In the genomic region with DNA sequence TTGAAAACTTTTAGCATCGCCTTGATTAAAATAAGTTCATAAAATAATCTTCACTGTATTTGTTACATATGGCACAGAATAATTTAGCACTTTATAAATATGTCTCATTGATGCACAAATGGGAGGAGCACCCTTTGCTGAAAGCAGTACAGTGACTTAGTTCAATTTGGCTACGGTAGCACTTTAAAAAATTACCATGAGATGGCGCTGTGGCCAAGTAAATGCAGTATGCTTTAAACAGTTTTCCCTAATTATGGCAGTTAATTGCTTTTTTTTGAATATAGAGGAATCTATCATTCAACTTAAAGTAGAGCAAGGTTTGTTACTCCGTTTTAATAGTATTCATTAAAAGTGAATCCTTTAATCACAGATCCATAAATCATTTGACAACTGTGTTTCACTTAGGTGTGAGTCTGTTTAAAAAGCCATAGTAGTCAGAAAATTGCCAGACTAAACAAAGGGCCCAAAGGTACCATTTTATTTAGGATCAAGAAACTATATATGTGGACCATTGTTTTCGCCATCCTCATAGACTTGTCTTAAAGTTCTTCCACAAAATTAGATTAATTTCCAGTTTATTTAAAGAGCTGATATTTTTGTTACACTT, we compare ENCODE assay signal across 9 cellular contexts. TPM values are rescaled to one million over a fixed set of nuclear protein-coding genes. Genes with fewer than 3 reads are reported as not detected.
DNase-seq lines count a peak whose midpoint lies in the region; ATAC-seq, FAIRE-seq and TF ChIP-seq lines count a peak whose summit lies in the region.
"Had no signal": no experiment of that assay in that cellular context is flagged by ENCODE, and none has a peak within 500 bp of the region (broad histone marks: within the 10 kb centered on the region; RNA-seq: fewer than 3 reads in every experiment).

No MANE protein-coding gene starts in this region.

- no peak overlapping the region for H2AFZ ChIP-seq in H1 (ENCODE audit: low read length)

- no peak overlapping the region for H2BK15ac ChIP-seq in H1 (ENCODE audit: low read length)

- POLR2A ChIA-PET in H1 (lab: Charles Lee; ENCODE audit: partially characterized antibody): no interaction called here

- no peak overlapping the region for H3K4me3 Mint-ChIP-seq in naive B cell

- no peak for ATAC-seq in left ventricle myocardium superior
- ATAC-seq in naive B cell (ENCODE audit: low read depth in 2 of 2): no peak
- no peak for ATAC-seq in HG03025 (IDR thresholded peaks at IDR 0.05; ENCODE audit: low FRiP score, unreplicated experiment)

- no peak overlapping the region for H3K23ac ChIP-seq in H1 (ENCODE audit: insufficient read length)

- DNase-seq in left ventricle myocardium inferior (no peak), left ventricle myocardium superior (no peak), Kasumi-1 (lab: John Stamatoyannopoulos, UW) (peak; percentile 71 to 72), SKM-1 treated with dmso at 0.1 percent for 144 hours (lab: John Stamatoyannopoulos, UW; ENCODE audit: unreplicated experiment) (peak; percentile 47), H1 (ENCODE audit: low read depth in 1 of 2, low spot score in 2 of 2) (peak in 1 of 2 experiments; percentile 67), naive B cell (peak; percentile 24), NCI-H774 (lab: John Stamatoyannopoulos, UW) (no peak)

- H4K8ac ChIP-seq in H1 (ENCODE audit: extremely low read depth, insufficient read depth, low read length): no peak overlapping the region

- H3K4me3 ChIP-seq in left ventricle myocardium inferior (no peak overlapping the region), H1 (ENCODE audit: extremely low read depth in 1 of 4, insufficient read depth in 2 of 4, low read depth in 3 of 4, low read length in 4 of 4) (no peak overlapping the region)

- intact Hi-C loops in left ventricle myocardium inferior (cut with micrococcal nuclease) (no loop called here), left ventricle myocardium superior (cut with micrococcal nuclease) (loop anchor here (5.0 kb wide), 1 partner anchor 941 kb away; no protein-coding TSS in a partner anchor)

- H3K27ac Mint-ChIP-seq in naive B cell: no peak overlapping the region

- H3K4me1 ChIP-seq in left ventricle myocardium inferior (no peaks in the 10 kb centered on the region), H1 (replicated peaks in 1 of 4; ENCODE audit: control insufficient read depth in 3 of 4, insufficient read depth in 4 of 4, low read length in 3 of 4) (no peaks in the 10 kb centered on the region)

- H3K9me3 Mint-ChIP-seq in naive B cell: no peaks in the 10 kb centered on the region

- no peak overlapping the region for H2AK5ac ChIP-seq in H1 (ENCODE audit: low read depth, low read length)

- H2BK120ac ChIP-seq in H1 (replicated peaks; ENCODE audit: low read depth, low read length): no peak overlapping the region

- no peak overlapping the region for H3K4me2 ChIP-seq in H1 (ENCODE audit: insufficient read depth in 1 of 2, low read depth in 2 of 2, low read length in 2 of 2)

- no peak for TF ChIP-seq EP300 in H1 (IDR thresholded peaks at IDR 0.05; ENCODE audit: borderline replicate concordance in 1 of 2, low read depth in 2 of 2, low read length in 2 of 2)

- H4K91ac ChIP-seq in H1 (replicated peaks; ENCODE audit: insufficient read length, low read length): no peak overlapping the region

- H4K5ac ChIP-seq in H1 (ENCODE audit: insufficient read length, low read depth, low read length): no peak overlapping the region

- no peaks in the 10 kb centered on the region for H3K23me2 ChIP-seq in H1 (ENCODE audit: low read depth, low read length)

- H2BK20ac ChIP-seq in H1 (ENCODE audit: low read length): no peak overlapping the region

- TF ChIP-seq RAD21 in H1 (IDR thresholded peaks at IDR 0.05 in 1 of 2, conservative IDR thresholded peaks at IDR 0.05 in 1 of 2; ENCODE audit: low read depth in 2 of 2, low read length in 2 of 2): peak; percentile 87 to 90

- CTCF ChIA-PET in H1 (lab: Charles Lee; ENCODE audit: partially characterized antibody): interaction anchor here (0.6 to 2.5 kb wide), 26 partner anchors 9 to 1813 kb away, joined by 3 to 18 read pairs (median 3); no protein-coding TSS in a partner anchor

- no peak overlapping the region for H3K56ac ChIP-seq in H1 (replicated peaks; ENCODE audit: insufficient read length, low read depth, low read length)

- H4K20me1 ChIP-seq in H1 (replicated peaks in 1 of 2; ENCODE audit: control insufficient read depth in 1 of 2, insufficient read depth in 2 of 2, low read length in 2 of 2): no peaks in the 10 kb centered on the region

- H3K18ac ChIP-seq in H1 (ENCODE audit: extremely low read depth, low read length): no peak overlapping the region

- H3K9me3 ChIP-seq in left ventricle myocardium inferior (replicated peaks) (no peaks in the 10 kb centered on the region), H1 (ENCODE audit: insufficient read depth in 2 of 2, low read depth in 1 of 2, low read length in 1 of 2) (no peaks in the 10 kb centered on the region)

- peak; percentile 79 for FAIRE-seq in H1 (lab: Jason Lieb, UNC)

- H2BK12ac ChIP-seq in H1 (ENCODE audit: low read depth, low read length): no peak overlapping the region

- H3K36me3 Mint-ChIP-seq in naive B cell: no peaks in the 10 kb centered on the region

- H3K27ac ChIP-seq in left ventricle myocardium inferior (replicated peaks): no peak overlapping the region
- H3K27ac ChIP-seq in H1 (ENCODE audit: low read depth, low read length): no peak overlapping the region
- H3K27ac ChIP-seq: epithelial cell of prostate had no signal

- H2BK5ac ChIP-seq in H1 (ENCODE audit: low read depth, low read length): no peak overlapping the region

- no peaks in the 10 kb centered on the region for H3K79me2 ChIP-seq in H1 (ENCODE audit: control insufficient read depth in 1 of 2, insufficient read depth in 2 of 2, low read length in 2 of 2)

- no peak for TF ChIP-seq POLR2A in H1 (IDR thresholded peaks at IDR 0.05; ENCODE audit: control extremely low read depth in 1 of 2, low read depth in 2 of 2, low read length in 2 of 2)

- H3K27me3 Mint-ChIP-seq in naive B cell: no peaks in the 10 kb centered on the region

- H3K4me1 Mint-ChIP-seq in naive B cell: no peaks in the 10 kb centered on the region

- H3K36me3 ChIP-seq in left ventricle myocardium inferior (no peaks in the 10 kb centered on the region), H1 (ENCODE audit: control insufficient read depth in 2 of 4, insufficient read depth in 4 of 4, low read length in 3 of 4) (no peaks in the 10 kb centered on the region)

- 12% methylated on average over 5 of the region's 5 CpGs; no CpG with 5 or more reads in 1 of the 2 experiments for WGBS in H1 (ENCODE audit: extremely low coverage in 1 of 2, insufficient coverage in 1 of 2, insufficient read length in 1 of 2, insufficient replicate concordance in 2 of 2, low coverage in 1 of 2, low lambda C conversion rate in 2 of 2, missing lambda C conversion rate in 1 of 2), 2 experiments

- H3K27me3 ChIP-seq in left ventricle myocardium inferior (ENCODE audit: low read depth) (no peaks in the 10 kb centered on the region), H1 (replicated peaks in 1 of 4; ENCODE audit: control insufficient read depth in 3 of 4, extremely low read depth in 1 of 4, insufficient read depth in 3 of 4, low read length in 3 of 4) (no peaks in the 10 kb centered on the region)

- no peak overlapping the region for H3K4ac ChIP-seq in H1 (replicated peaks; ENCODE audit: insufficient read length, low read depth, low read length)

- no peak overlapping the region for H3K14ac ChIP-seq in H1 (ENCODE audit: insufficient read length)

- no peak overlapping the region for H3K9ac ChIP-seq in H1 (replicated peaks in 1 of 4; ENCODE audit: extremely low read depth in 1 of 4, low read depth in 3 of 4, low read length in 3 of 4)

- TF ChIP-seq CTCF in left ventricle myocardium inferior (IDR thresholded peaks at IDR 0.05; ENCODE audit: borderline replicate concordance): peak; percentile 77
- TF ChIP-seq CTCF in H1 (IDR thresholded peaks at IDR 0.05; ENCODE audit: control extremely low read depth in 1 of 3, insufficient read depth in 1 of 3, low read depth in 1 of 3, low read length in 3 of 3): peak in 2 of 3 experiments; percentile 54 to 65; a peak in 2 of 4 replicates

- H3K79me1 ChIP-seq in H1 (ENCODE audit: low read depth, low read length): no peaks in the 10 kb centered on the region

TF ChIP-seq in H1, 55 proteins besides CTCF, POLR2A, EP300 and RAD21:
- TF ChIP-seq MAX (IDR thresholded peaks at IDR 0.05) (no peak), BACH1 (IDR thresholded peaks at IDR 0.05; ENCODE audit: low read length) (no peak), SP4 (IDR thresholded peaks at IDR 0.05; ENCODE audit: low read length) (no peak)

RNA-seq across cellular contexts. Expression of gene ESD, which starts 34.7 kb away (rescaled TPM):
- 98.5 TPM for total RNA-seq in left ventricle myocardium inferior
- total RNA-seq in left ventricle myocardium superior: 102 TPM
- total RNA-seq in H1 (2021; fragmentation: NEBNext Ultra II Directional; extraction: Animal tissue kit (Norgen Biotek cat#: 25700)): 55.8 and 56.0 TPM in 2 replicates
- 20.1 and 40.3 TPM in 2 replicates for polyA plus RNA-seq in H1 (2011; rRNA removed)
- 33.7 TPM for polyA plus RNA-seq in H1 (2011; cell fraction: cytosol; rRNA removed)
- polyA plus RNA-seq in H1 (2011; cell fraction: nucleus; rRNA removed): 15.1 TPM
- 47.1 to 87.9 TPM (median 54.7 TPM) in 4 replicates for polyA plus RNA-seq in H1 (2012, experiment 1 of 2)
- 19.3 TPM for polyA plus RNA-seq in H1 (2012, experiment 2 of 2)
- polyA plus RNA-seq in H1 (2013, experiment 1 of 2): 49.7 TPM
- 48.5 TPM for polyA plus RNA-seq in H1 (2013, experiment 2 of 2)
- 30.8 and 40.8 TPM in 2 replicates for polyA minus RNA-seq in H1 (2011; rRNA and poly(A)+ RNA removed)
- polyA minus RNA-seq in H1 (2011; cell fraction: cytosol; rRNA and poly(A)+ RNA removed): 15.3 TPM
- 24.0 TPM for polyA minus RNA-seq in H1 (2011; cell fraction: nucleus; rRNA and poly(A)+ RNA removed)
- 100 to 1,000 TPM in 5 of 6 donors, 10 to 100 TPM in 1; 96.9 to 178 (median 154) TPM for polyA plus RNA-seq in naive B cell (ENCODE audit: low read depth in 6 of 6)

Comparison
In these comparisons a context has a peak if more than half of its experiments do, and no peak if none do; other contexts are left out.
1. DNase-seq: peak in Kasumi-1 (2 of 2), SKM-1 treated with dmso at 0.1 percent for 144 hours (single experiment) and naive B cell (single experiment); none in left ventricle myocardium inferior (single experiment), left ventricle myocardium superior (single experiment) and NCI-H774 (single experiment).